Comparison of ENCODE assay signal across 8 cellular contexts in genomic region chr17:82097187-82097918, GRCh38. TPM values are rescaled to one million over a fixed set of nuclear protein-coding genes. Genes with fewer than 3 reads are reported as not detected.
DNase-seq lines count a peak whose midpoint lies in the region; ATAC-seq, FAIRE-seq and TF ChIP-seq lines count a peak whose summit lies in the region.

No MANE protein-coding gene starts in this region.

- peak overlapping the region; percentile 96 for H3K9ac ChIP-seq in HCT116 (ENCODE audit: low read length)

- no peaks in the 10 kb centered on the region for H3K9me3 ChIP-seq in HCT116 (ENCODE audit: control insufficient read depth in 1 of 2, insufficient read depth in 1 of 2, low read depth in 1 of 2, low read length in 2 of 2)
- no peaks in the 10 kb centered on the region for H3K9me3 ChIP-seq in breast epithelium

- no peaks in the 10 kb centered on the region for H3K27me3 ChIP-seq in HCT116 (ENCODE audit: insufficient read depth, low read length)
- H3K27me3 ChIP-seq in breast epithelium = no peaks in the 10 kb centered on the region
- no peaks in the 10 kb centered on the region for H3K27me3 ChIP-seq in kidney epithelial cell (ENCODE audit: control insufficient read depth, insufficient read depth, low read length)

- CTCF ChIA-PET in HCT116 (lab: Charles Lee) = interaction anchor here (1.0 to 1.5 kb wide), 4 partner anchors 9 to 109 kb away, joined by 3 to 9 read pairs (median 4); partner anchors contain the start of genes DCXR and RAC3

- H3K36me3 ChIP-seq in HCT116 (ENCODE audit: control insufficient read depth in 1 of 2, insufficient read depth in 2 of 2, low read length in 2 of 2) = peaks cover 35 to 56% of the 10 kb centered on the region in 2 experiments
- no peaks in the 10 kb centered on the region for H3K36me3 ChIP-seq in breast epithelium
- H3K36me3 ChIP-seq in kidney epithelial cell (ENCODE audit: control insufficient read depth, insufficient read depth, low read length) = peaks cover 5% of the 10 kb centered on the region

- peaks cover 21 to 50% of the 10 kb centered on the region in 2 experiments for H3K4me1 ChIP-seq in HCT116 (ENCODE audit: control insufficient read depth in 1 of 2, insufficient read depth in 2 of 2, low read length in 2 of 2)
- H3K4me1 ChIP-seq in breast epithelium = peaks cover 26 to 38% of the 10 kb centered on the region in 2 donors

- POLR2A ChIA-PET in HCT116 (lab: Charles Lee) = interaction anchor here (0.5 to 1.9 kb wide), 6 partner anchors 9 to 195 kb away, joined by 4 to 11 read pairs (median 4); partner anchors contain the start of gene DCXR

- TF ChIP-seq RAD21 in HCT116 (IDR thresholded peaks at IDR 0.05; ENCODE audit: low read depth) = no peak

- peak; percentile 11 for DNase-seq in NCI-H1092 treated with DMSO at 0.1 percent for 48 hours (lab: John Stamatoyannopoulos, UW)
- no peak for DNase-seq in NCI-H1092 (lab: John Stamatoyannopoulos, UW)
- DNase-seq in HCT116 (ENCODE audit: low read depth, low spot score) = no peak
- DNase-seq in RCC 7860 (ENCODE audit: low spot score) = peak; percentile 21
- no peak for DNase-seq in breast epithelium (ENCODE audit: low spot score in 2 of 2)
- no peak for DNase-seq in kidney epithelial cell (ENCODE audit: low read depth)
- peak; percentile 33 to 52 (median 41) for DNase-seq in stimulated activated CD4-positive, alpha-beta T cell treated with anti-CD3 and anti-CD28 coated beads, TNF-alpha, amount 100 ng/mL, for 4 hours (ENCODE audit: low read depth in 3 of 3)
- no peak for DNase-seq in NCI-H2171 (lab: John Stamatoyannopoulos, UW)

- H3K4me2 ChIP-seq in HCT116 (ENCODE audit: low read length) = peak overlapping the region; percentile 94

- TF ChIP-seq POLR2A in HCT116 (IDR thresholded peaks at IDR 0.05; ENCODE audit: borderline replicate concordance, extremely low read depth, insufficient read depth, insufficient read length) = no peak
- TF ChIP-seq POLR2A in breast epithelium (IDR thresholded peaks at IDR 0.05) = no peak

- no peaks in the 10 kb centered on the region for H3K9me2 ChIP-seq in HCT116 (ENCODE audit: insufficient read depth)

- peak; percentile 1; the same call in 1 of the 2 replicates for ATAC-seq in HCT116

- H2AFZ ChIP-seq in HCT116 (ENCODE audit: low read depth, low read length, poor library complexity, severe bottlenecking) = no peak overlapping the region

- H3K79me2 ChIP-seq in HCT116 (ENCODE audit: insufficient read depth, low read length) = peaks cover 64% of the 10 kb centered on the region

- TF ChIP-seq CTCF in HCT116 (IDR thresholded peaks at IDR 0.05 in 2 of 3, conservative IDR thresholded peaks at IDR 0.05 in 1 of 3; ENCODE audit: borderline replicate concordance in 1 of 3, insufficient read depth in 1 of 3, low read depth in 2 of 3, low read length in 2 of 3) (no peak), breast epithelium (IDR thresholded peaks at IDR 0.05) (no peak), kidney epithelial cell (IDR thresholded peaks at IDR 0.05; ENCODE audit: insufficient read depth, low read length, poor library complexity, severe bottlenecking) (no peak)

- no peak for FAIRE-seq in RCC 7860 (lab: Jason Lieb, UNC)

- peak overlapping the region; percentile 82 to 93 for H3K4me3 ChIP-seq in HCT116 (replicated peaks in 1 of 2; ENCODE audit: low read depth in 1 of 2, low read length in 2 of 2)
- H3K4me3 ChIP-seq in breast epithelium = peak overlapping the region; percentile 68 to 88 (median 76)
- peak overlapping the region; percentile 72 for H3K4me3 ChIP-seq in kidney epithelial cell (ENCODE audit: low read depth, low read length)

- intact Hi-C loops in HCT116 (cut with micrococcal nuclease) = no loop called here
- intact Hi-C loops in breast epithelium (cut with DNase I; ENCODE audit: low total_unique reads) = no loop called here

- H4K20me1 ChIP-seq in HCT116 (ENCODE audit: insufficient read depth) = peaks cover 5% of the 10 kb centered on the region; the same call in 1 of the 2 replicates

- H3K27ac ChIP-seq in HCT116 (ENCODE audit: low read depth, low read length) (peak overlapping the region; percentile 99), breast epithelium (peak overlapping the region; percentile 95 to 96)

- BruUV-seq in HCT116 (replicated peaks; lab: Mats Ljungman, UMichigan) = no TSS peak

- RAD21 ChIA-PET in HCT116 (lab: Charles Lee; ENCODE audit: low non-redundant PET in 1 of 2, low total read pairs in 2 of 2, uncharacterized antibody in 2 of 2, unreplicated experiment in 2 of 2) = no interaction called here

TF ChIP-seq in HCT116, 20 proteins besides CTCF, POLR2A, EP300 and RAD21:
- TF ChIP-seq MAX (IDR thresholded peaks at IDR 0.05) = no peak; the same call in 1 of the 2 replicates
- TF ChIP-seq CBX3 (IDR thresholded peaks at IDR 0.05; ENCODE audit: low read depth) = no peak
- no peak for TF ChIP-seq SP1 (IDR thresholded peaks at IDR 0.05; ENCODE audit: low read depth)
- TF ChIP-seq ELF1 (IDR thresholded peaks at IDR 0.05; ENCODE audit: borderline replicate concordance, low read depth) = no peak
- TF ChIP-seq SIN3A (IDR thresholded peaks at IDR 0.05; ENCODE audit: low read depth) = no peak
- no peak for TF ChIP-seq YY1 (IDR thresholded peaks at IDR 0.05; ENCODE audit: extremely low read depth, insufficient replicate concordance, low read depth, low read length)
- TF ChIP-seq FOSL1 (IDR thresholded peaks at IDR 0.05; ENCODE audit: low read depth) = no peak
- TF ChIP-seq, protein P1, sequence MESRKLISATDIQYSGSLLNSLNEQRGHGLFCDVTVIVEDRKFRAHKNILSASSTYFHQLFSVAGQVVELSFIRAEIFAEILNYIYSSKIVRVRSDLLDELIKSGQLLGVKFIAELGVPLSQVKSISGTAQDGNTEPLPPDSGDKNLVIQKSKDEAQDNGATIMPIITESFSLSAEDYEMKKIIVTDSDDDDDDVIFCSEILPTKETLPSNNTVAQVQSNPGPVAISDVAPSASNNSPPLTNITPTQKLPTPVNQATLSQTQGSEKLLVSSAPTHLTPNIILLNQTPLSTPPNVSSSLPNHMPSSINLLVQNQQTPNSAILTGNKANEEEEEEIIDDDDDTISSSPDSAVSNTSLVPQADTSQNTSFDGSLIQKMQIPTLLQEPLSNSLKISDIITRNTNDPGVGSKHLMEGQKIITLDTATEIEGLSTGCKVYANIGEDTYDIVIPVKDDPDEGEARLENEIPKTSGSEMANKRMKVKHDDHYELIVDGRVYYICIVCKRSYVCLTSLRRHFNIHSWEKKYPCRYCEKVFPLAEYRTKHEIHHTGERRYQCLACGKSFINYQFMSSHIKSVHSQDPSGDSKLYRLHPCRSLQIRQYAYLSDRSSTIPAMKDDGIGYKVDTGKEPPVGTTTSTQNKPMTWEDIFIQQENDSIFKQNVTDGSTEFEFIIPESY (IDR thresholded peaks at IDR 0.05; ENCODE audit: extremely low read depth, insufficient replicate concordance, low read length) = no peak
- peak; percentile 39 for TF ChIP-seq POLR2AphosphoS5 (IDR thresholded peaks at IDR 0.05; ENCODE audit: low read depth, low read length)
- peak; percentile 99; the same call in 1 of the 2 replicates for TF ChIP-seq ZFX (IDR thresholded peaks at IDR 0.05)
- TF ChIP-seq EGR1 (IDR thresholded peaks at IDR 0.05; ENCODE audit: low read depth) = no peak
- TF ChIP-seq EZH2 (IDR thresholded peaks at IDR 0.05) = no peak
- no peak for TF ChIP-seq CEBPB (IDR thresholded peaks at IDR 0.05; ENCODE audit: low read depth)
- no peak for TF ChIP-seq JUND (IDR thresholded peaks at IDR 0.05)
- no peak for TF ChIP-seq ZNF274 (IDR thresholded peaks at IDR 0.05; ENCODE audit: low read depth, low read length)
- no peak for TF ChIP-seq SRF (IDR thresholded peaks at IDR 0.05; ENCODE audit: low read depth)

RNA-seq across cellular contexts. Expression of gene FASN, which starts 0.7 kb away (rescaled TPM):
- total RNA-seq in HCT116 (2021; ENCODE audit: unreplicated experiment) (754 TPM), breast epithelium (100 to 1,000 TPM in 1 of 3 donors, 10 to 100 TPM in 2; 95.4 to 590 (median 98.6) TPM), kidney epithelial cell (202 and 249 TPM in 2 replicates)
- polyA plus RNA-seq in HCT116 (2012) = 391 and 513 TPM in 2 replicates

RNA-seq across cellular contexts. Expression of gene DUS1L, which starts 31.7 kb away (rescaled TPM):
- total RNA-seq in HCT116 (2021; ENCODE audit: unreplicated experiment) (176 TPM), breast epithelium (10 to 100 TPM; 55.0 to 96.4 (median 82.0) TPM), kidney epithelial cell (147 and 177 TPM in 2 replicates)
- 120 and 129 TPM in 2 replicates for polyA plus RNA-seq in HCT116 (2012)

RNA-seq across cellular contexts. Expression of gene GPS1, which starts 45.7 kb away (rescaled TPM):
- total RNA-seq in HCT116 (2021; ENCODE audit: unreplicated experiment) (205 TPM), breast epithelium (10 to 100 TPM; 68.8 to 95.4 (median 94.4) TPM), kidney epithelial cell (150 and 163 TPM in 2 replicates)
- 154 and 156 TPM in 2 replicates for polyA plus RNA-seq in HCT116 (2012)

RNA-seq across cellular contexts. Expression of gene RFNG, which starts 45.7 kb away (rescaled TPM):
- total RNA-seq in HCT116 (2021; ENCODE audit: unreplicated experiment) (52.0 TPM), breast epithelium (10 to 100 TPM; 30.5 to 49.4 (median 31.8) TPM), kidney epithelial cell (72.3 and 112 TPM in 2 replicates)
- polyA plus RNA-seq in HCT116 (2012) = 53.5 and 62.2 TPM in 2 replicates

RNA-seq across cellular contexts. Expression of gene DCXR, which starts 59.9 kb away (rescaled TPM):
- total RNA-seq in HCT116 (2021; ENCODE audit: unreplicated experiment) (306 TPM), breast epithelium (100 to 1,000 TPM; 202 to 484 (median 228) TPM), kidney epithelial cell (70.8 and 73.6 TPM in 2 replicates)
- polyA plus RNA-seq in HCT116 (2012) = 324 and 351 TPM in 2 replicates

Comparison
In these comparisons a context has a peak if more than half of its experiments do, and no peak if none do; other contexts are left out.
1. DNase-seq: peak in NCI-H1092 treated with DMSO at 0.1 percent for 48 hours (single experiment), RCC 7860 (single experiment) and stimulated activated CD4-positive, alpha-beta T cell treated with anti-CD3 and anti-CD28 coated beads, TNF-alpha, amount 100 ng/mL, for 4 hours (3 of 3); none in NCI-H1092 (single experiment), HCT116 (single experiment), breast epithelium (0 of 2), kidney epithelial cell (single experiment) and NCI-H2171 (single experiment).
2. Peak in every context shown above with its lines, with median percentiles within 50 percentile points of each other: H3K4me3 ChIP-seq.